In the genomic region with DNA sequence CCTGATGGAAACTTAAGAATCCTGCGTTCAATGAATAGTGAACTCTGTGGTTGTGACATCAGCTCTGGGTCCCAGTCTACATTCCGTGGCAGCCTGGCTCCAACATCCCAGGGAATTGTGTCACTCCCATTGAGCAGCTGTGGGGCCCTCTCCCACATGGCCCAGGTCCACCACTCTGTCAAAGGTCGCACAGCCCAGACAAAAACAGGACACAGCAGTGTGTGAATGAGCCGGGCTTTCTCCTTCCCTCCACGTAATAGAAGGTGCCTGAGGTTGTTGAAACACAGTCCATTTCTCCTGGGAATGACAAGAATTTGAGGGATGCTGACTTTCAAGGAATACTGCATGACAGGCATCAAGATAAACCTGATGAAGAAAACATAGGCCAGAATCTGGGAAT, we compare ENCODE assay signal across 16 cellular contexts.
"Had no signal": no experiment of that assay in that cellular context is flagged by ENCODE, and none has a peak within 500 bp of the region (broad histone marks: within the 10 kb centered on the region; RNA-seq: fewer than 3 reads in every experiment).

No MANE protein-coding gene starts in this region.

- H3K4me3 ChIP-seq: lower lobe of right lung, pancreas, thyroid gland had no signal

- H3K27me3 Mint-ChIP-seq: activated naive CD8-positive, alpha-beta T cell treated with anti-CD3 and anti-CD28 coated beads, Interleukin-2, amount 10 ng/mL, durations not matched to agents 7 days and 5 days; naive thymus-derived CD4-positive, alpha-beta T cell; stimulated activated naive B cell treated with anti-CD40 and anti-IgM and Interleukin-4, amounts not matched to agents 10 μg/mL and 1 μg/mL and 100 μg/mL, for 72 hours had no signal

- H3K27ac Mint-ChIP-seq: naive thymus-derived CD4-positive, alpha-beta T cell; stimulated activated naive B cell treated with anti-CD40 and anti-IgM and Interleukin-4, amounts not matched to agents 10 μg/mL and 1 μg/mL and 100 μg/mL, for 72 hours had no signal

- H3K4me1 ChIP-seq: lower lobe of right lung, pancreas, thyroid gland had no signal

- H3K36me3 ChIP-seq: lower lobe of right lung, pancreas, thyroid gland had no signal

- H3K27ac ChIP-seq: lower lobe of right lung, pancreas, thyroid gland had no signal

- ATAC-seq: lower lobe of right lung; naive thymus-derived CD4-positive, alpha-beta T cell; pancreas; stimulated activated naive B cell treated with anti-CD40 and anti-IgM and Interleukin-4, amounts not matched to agents 10 μg/mL and 1 μg/mL and 100 μg/mL, for 72 hours had no signal

- H3K4me3 Mint-ChIP-seq: activated naive CD8-positive, alpha-beta T cell treated with anti-CD3 and anti-CD28 coated beads, Interleukin-2, amount 10 ng/mL, durations not matched to agents 7 days and 5 days; naive thymus-derived CD4-positive, alpha-beta T cell; stimulated activated naive B cell treated with anti-CD40 and anti-IgM and Interleukin-4, amounts not matched to agents 10 μg/mL and 1 μg/mL and 100 μg/mL, for 72 hours had no signal

- DNase-seq: activated CD4-positive, alpha-beta T cell treated with anti-CD3 and anti-CD28 coated beads, Interleukin-2, amount 50 U/mL, for 4 hours; activated CD4-positive, CD25-positive, alpha-beta regulatory T cell treated with anti-CD3 and anti-CD28 coated beads, Interleukin-2, amount 50 U/mL, for 72 hours; activated naive CD4-positive, alpha-beta T cell; activated naive CD8-positive, alpha-beta T cell treated with anti-CD3 and anti-CD28 coated beads, Interleukin-2, amount 10 ng/mL, durations not matched to agents 7 days and 5 days; activated T-cell treated with anti-CD3 and anti-CD28 coated beads for 4 hours; anterior cingulate cortex; lower lobe of right lung; naive thymus-derived CD4-positive, alpha-beta T cell; pancreas; stimulated activated CD4-positive, alpha-beta T cell treated with anti-CD3 and anti-CD28 coated beads, Interleukin-15, amount 100 ng/mL, for 24 hours; stimulated activated CD4-positive, alpha-beta T cell treated with anti-CD3 and anti-CD28 coated beads, Interleukin-4, amount 100 ng/mL, for 1 hour; stimulated activated naive B cell treated with anti-CD40 and anti-IgM and Interleukin-4, amounts not matched to agents 10 μg/mL and 1 μg/mL and 100 μg/mL, for 72 hours; thyroid gland had no signal

- H3K27me3 ChIP-seq: pancreas, thyroid gland had no signal

- H3K9me3 ChIP-seq: lower lobe of right lung, pancreas, thyroid gland had no signal

- FAIRE-seq: bronchial epithelial cell, colon, pancreas, urothelium cell line had no signal
